ENCODE assay signal across 17 cellular contexts in genomic region chrX:118508690-118509089, GRCh38. TPM values are rescaled to one million over a fixed set of nuclear protein-coding genes. Genes with fewer than 3 reads are reported as not detected.
A peak's percentile ranks its signal among the peaks of the same experiment; 100 is the strongest.
DNase-seq lines count a peak whose midpoint lies in the region; ATAC-seq and TF ChIP-seq lines count a peak whose summit lies in the region.
"Had no signal": no experiment of that assay in that cellular context is flagged by ENCODE, and none has a peak within 500 bp of the region (broad histone marks: within the 10 kb centered on the region; RNA-seq: fewer than 3 reads in every experiment).

No MANE protein-coding gene starts in this region.

- TF ChIP-seq CTCF in coronary artery (IDR thresholded peaks at IDR 0.05) (no peak), thoracic aorta (IDR thresholded peaks at IDR 0.05) (peak; percentile 21), nephron progenitor cell (IDR thresholded peaks at IDR 0.05) (no peak)

- H3K9me3 ChIP-seq in T-helper 17 cell (ENCODE audit: control insufficient read depth, low read length, poor library complexity, severe bottlenecking) (no peaks in the 10 kb centered on the region), muscle layer of colon (ENCODE audit: low read length) (no peaks in the 10 kb centered on the region), thoracic aorta (no peaks in the 10 kb centered on the region)
- H3K9me3 ChIP-seq: SJCRH30, suprapubic skin had no signal

- H3K27me3 Mint-ChIP-seq in T-helper 17 cell: no peaks in the 10 kb centered on the region
- H3K27me3 Mint-ChIP-seq in nephron progenitor cell (ENCODE audit: low read depth, poor library complexity): peaks cover 3% of the 10 kb centered on the region

- H3K4me3 Mint-ChIP-seq in T-helper 17 cell (peak overlapping the region; percentile 25), nephron progenitor cell (no peak overlapping the region)
- H3K4me3 Mint-ChIP-seq: HFFc6 had no signal

- ATAC-seq in T-helper 17 cell (no peak), thoracic aorta (ENCODE audit: insufficient number of reproducible peaks, low FRiP score, low read depth) (no peak)

- H3K27ac ChIP-seq in coronary artery (peak overlapping the region; percentile 36 to 79), muscle layer of colon (ENCODE audit: low read depth, low read length) (peak overlapping the region; percentile 47), thoracic aorta (peak overlapping the region; percentile 56 to 81)
- H3K27ac ChIP-seq: SJCRH30, suprapubic skin had no signal

- H3K4me1 ChIP-seq in muscle layer of colon (ENCODE audit: insufficient read depth, low read length): peaks cover 25% of the 10 kb centered on the region
- peaks cover 17 to 68% of the 10 kb centered on the region in 2 donors for H3K4me1 ChIP-seq in thoracic aorta (ENCODE audit: control insufficient read depth in 1 of 2, low read depth in 2 of 2)
- H3K4me1 ChIP-seq: SJCRH30 had no signal

- peaks cover 79% of the 10 kb centered on the region for H3K9me3 Mint-ChIP-seq in nephron progenitor cell
- H3K9me3 Mint-ChIP-seq: HFFc6 had no signal

- H3K36me3 Mint-ChIP-seq in T-helper 17 cell (ENCODE audit: low read depth) (peaks cover 4% of the 10 kb centered on the region), nephron progenitor cell (ENCODE audit: low read depth) (peaks cover 44% of the 10 kb centered on the region)

- DNase-seq in T-helper 17 cell: no peak
- DNase-seq in coronary artery (ENCODE audit: low spot score): no peak
- no peak for DNase-seq in thoracic aorta (ENCODE audit: low spot score)
- DNase-seq in pons (ENCODE audit: low spot score): no peak
- no peak for DNase-seq in nephron progenitor cell
- no peak for DNase-seq in MV-4-11 (lab: John Stamatoyannopoulos, UW)
- DNase-seq: activated CD8-positive, alpha-beta memory T cell treated with anti-CD3 and anti-CD28 coated beads, Interleukin-2, amount 50 U/mL, for 48 hours; activated naive CD4-positive, alpha-beta T cell treated with Interleukin-2 at 50 U/mL for 16 hours; effector CD8-positive, alpha-beta T cell; HFFc6; NCI-H2081; NCI-H510A treated with DMSO at 0.1 percent for 48 hours; SJCRH30; stimulated activated CD4-positive, alpha-beta T cell treated with anti-CD3 and anti-CD28 coated beads, Interleukin-15, amount 100 ng/mL, for 24 hours; T1000 had no signal

- H3K27me3 ChIP-seq in muscle layer of colon (ENCODE audit: control insufficient read depth in 1 of 2, insufficient read depth in 2 of 2, low read length in 2 of 2) (no peaks in the 10 kb centered on the region), thoracic aorta (replicated peaks; ENCODE audit: insufficient read depth) (no peaks in the 10 kb centered on the region)
- H3K27me3 ChIP-seq: SJCRH30, suprapubic skin had no signal

- H3K27ac Mint-ChIP-seq in T-helper 17 cell: no peak overlapping the region
- no peak overlapping the region for H3K27ac Mint-ChIP-seq in nephron progenitor cell
- H3K27ac Mint-ChIP-seq: HFFc6 had no signal

- peaks cover 41% of the 10 kb centered on the region for H3K4me1 Mint-ChIP-seq in T-helper 17 cell
- peaks cover 10% of the 10 kb centered on the region for H3K4me1 Mint-ChIP-seq in nephron progenitor cell

- no peaks in the 10 kb centered on the region for H3K36me3 ChIP-seq in muscle layer of colon (ENCODE audit: insufficient read depth, low read length)
- no peaks in the 10 kb centered on the region for H3K36me3 ChIP-seq in thoracic aorta
- H3K36me3 ChIP-seq: SJCRH30, suprapubic skin had no signal

- peak overlapping the region; percentile 30 for H3K4me3 ChIP-seq in coronary artery
- H3K4me3 ChIP-seq in muscle layer of colon (ENCODE audit: low read depth in 1 of 2, low read length in 2 of 2): no peak overlapping the region
- H3K4me3 ChIP-seq in thoracic aorta: no peak overlapping the region
- H3K4me3 ChIP-seq: SJCRH30, suprapubic skin had no signal

- H3K9ac ChIP-seq in muscle layer of colon (ENCODE audit: low read length): no peak overlapping the region

RNA-seq across cellular contexts. Expression of gene DOCK11, which starts 13.1 kb away (rescaled TPM):
- total RNA-seq in T-helper 17 cell (10 to 100 TPM; 86.3 to 92.6 TPM), thoracic aorta (10 to 100 TPM; 30.6 to 45.8 TPM)
